In genomic region chr11:125085301-125086081, GRCh38 we compare ENCODE assay signal across 2 cellular contexts.
TF ChIP-seq lines count a peak whose summit lies in the region.

No MANE protein-coding gene starts in this region.

TF ChIP-seq in SK-N-SH, 30 proteins besides CTCF, POLR2A, EP300 and RAD21 (continued from another document):
- TF ChIP-seq REST (IDR thresholded peaks at IDR 0.05; ENCODE audit: low read depth, low read length) (no peak), MAX (IDR thresholded peaks at IDR 0.05; ENCODE audit: low read depth) (no peak), RXRA (IDR thresholded peaks at IDR 0.05; ENCODE audit: borderline replicate concordance, low read depth) (no peak), NRF1 (IDR thresholded peaks at IDR 0.05; ENCODE audit: low read depth, low read length) (no peak), TEAD4 (IDR thresholded peaks at IDR 0.05; ENCODE audit: borderline replicate concordance, insufficient read depth) (no peak), SIN3A (IDR thresholded peaks at IDR 0.05; ENCODE audit: borderline replicate concordance, low read depth, low read length) (no peak), FOXM1 (IDR thresholded peaks at IDR 0.05; ENCODE audit: low read depth) (no peak), GATA2 (CRISPR knock-in tag; IDR thresholded peaks at IDR 0.05) (no peak), JUND (IDR thresholded peaks at IDR 0.05) (no peak), MEF2A (IDR thresholded peaks at IDR 0.05; ENCODE audit: borderline replicate concordance, low read depth) (no peak), NFIC (IDR thresholded peaks at IDR 0.05; ENCODE audit: borderline replicate concordance) (no peak), POLR2AphosphoS5 (IDR thresholded peaks at IDR 0.05; ENCODE audit: low read depth, low read length) (no peak), MXI1 (IDR thresholded peaks at IDR 0.05; ENCODE audit: low read depth, low read length) (no peak), FOXJ3 (CRISPR knock-in tag; IDR thresholded peaks at IDR 0.05) (no peak), FOSL2 (IDR thresholded peaks at IDR 0.05; ENCODE audit: borderline replicate concordance, low read depth) (no peak)

TF ChIP-seq in SK-N-SH treated with all-trans-retinoic acid at 6 μM for 48 hours, 23 proteins besides CTCF, POLR2A, EP300 and RAD21 (continued from another document):
- TF ChIP-seq ISL1 (CRISPR knock-in tag; IDR thresholded peaks at IDR 0.05) (no peak), ZNF8 (CRISPR knock-in tag; IDR thresholded peaks at IDR 0.05) (no peak), GLIS3 (CRISPR knock-in tag; IDR thresholded peaks at IDR 0.05) (no peak), TSHZ2 (CRISPR knock-in tag; IDR thresholded peaks at IDR 0.05) (no peak), CREB5 (CRISPR knock-in tag; IDR thresholded peaks at IDR 0.05; ENCODE audit: low read depth) (no peak), CSDC2 (CRISPR knock-in tag; IDR thresholded peaks at IDR 0.05) (no peak), RARB (CRISPR knock-in tag; IDR thresholded peaks at IDR 0.05) (no peak)
